Comparison of ENCODE assay signal across 8 cellular contexts in genomic region chr10:96129387-96130325, GRCh38. TPM values are rescaled to one million over a fixed set of nuclear protein-coding genes. Genes with fewer than 3 reads are reported as not detected.
A peak's percentile ranks its signal among the peaks of the same experiment; 100 is the strongest.
DNase-seq lines count a peak whose midpoint lies in the region; ATAC-seq and TF ChIP-seq lines count a peak whose summit lies in the region.

A gene with protein sequence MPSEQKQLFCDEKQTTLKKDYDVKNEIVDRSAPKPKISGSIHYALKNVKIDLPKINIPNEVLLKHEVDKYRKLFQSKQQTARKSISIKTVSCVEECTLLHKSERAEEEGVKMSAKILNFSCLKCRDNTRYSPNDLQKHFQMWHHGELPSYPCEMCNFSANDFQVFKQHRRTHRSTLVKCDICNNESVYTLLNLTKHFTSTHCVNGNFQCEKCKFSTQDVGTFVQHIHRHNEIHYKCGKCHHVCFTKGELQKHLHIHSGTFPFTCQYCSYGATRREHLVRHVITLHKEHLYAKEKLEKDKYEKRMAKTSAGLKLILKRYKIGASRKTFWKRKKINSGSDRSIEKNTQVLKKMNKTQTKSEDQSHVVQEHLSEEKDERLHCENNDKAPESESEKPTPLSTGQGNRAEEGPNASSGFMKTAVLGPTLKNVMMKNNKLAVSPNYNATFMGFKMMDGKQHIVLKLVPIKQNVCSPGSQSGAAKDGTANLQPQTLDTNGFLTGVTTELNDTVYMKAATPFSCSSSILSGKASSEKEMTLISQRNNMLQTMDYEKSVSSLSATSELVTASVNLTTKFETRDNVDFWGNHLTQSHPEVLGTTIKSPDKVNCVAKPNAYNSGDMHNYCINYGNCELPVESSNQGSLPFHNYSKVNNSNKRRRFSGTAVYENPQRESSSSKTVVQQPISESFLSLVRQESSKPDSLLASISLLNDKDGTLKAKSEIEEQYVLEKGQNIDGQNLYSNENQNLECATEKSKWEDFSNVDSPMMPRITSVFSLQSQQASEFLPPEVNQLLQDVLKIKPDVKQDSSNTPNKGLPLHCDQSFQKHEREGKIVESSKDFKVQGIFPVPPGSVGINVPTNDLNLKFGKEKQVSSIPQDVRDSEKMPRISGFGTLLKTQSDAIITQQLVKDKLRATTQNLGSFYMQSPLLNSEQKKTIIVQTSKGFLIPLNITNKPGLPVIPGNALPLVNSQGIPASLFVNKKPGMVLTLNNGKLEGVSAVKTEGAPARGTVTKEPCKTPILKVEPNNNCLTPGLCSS (N-terminal part only) (plus strand): TSS chr10:96130297. CDS start chr10:96156323, 26,026 bp downstream.

- intact Hi-C loops in left lung (cut with DNase I), result loop anchor here in 1 of 2 donors (5.0 kb wide), 1 partner anchor 37 kb away; no protein-coding TSS in a partner anchor

- H3K4me2 ChIP-seq in BLaER1 treated with 17β-estradiol and CSF1 and Interleukin-3, amounts not matched to agents 10 nM and 100 nM, result peak within 1 kb of the TSS; percentile 38 to 65 (median 55)

- H3K4me1 ChIP-seq in BLaER1 treated with 17β-estradiol and CSF1 and Interleukin-3, amounts not matched to agents 10 nM and 100 nM, result peaks cover 1 to 13% (median 7%) of the 10 kb centered on the region in 10 experiments; a peak in 14 of 20 replicates
- H3K4me1 ChIP-seq in left lung, result peaks cover 7 to 9% of the 10 kb centered on the region in 2 donors

- no peaks in the 10 kb centered on the region for H4K20me1 ChIP-seq in BLaER1 treated with 17β-estradiol and CSF1 and Interleukin-3, amounts not matched to agents 10 nM and 100 nM

- no peak for TF ChIP-seq CTCF in left lung (IDR thresholded peaks at IDR 0.05)

- H3K9ac ChIP-seq in BLaER1 treated with 17β-estradiol and CSF1 and Interleukin-3, amounts not matched to agents 10 nM and 100 nM, result peak within 1 kb of the TSS; percentile 81 to 97 (median 90)

- H3K4me3 ChIP-seq in BLaER1 treated with 17β-estradiol and CSF1 and Interleukin-3, amounts not matched to agents 10 nM and 100 nM, result peak within 1 kb of the TSS; percentile 61 to 73 (median 65)
- peak within 1 kb of the TSS; percentile 63 to 78 for H3K4me3 ChIP-seq in left lung

- peak within 1 kb of the TSS; percentile 88 to 98 (median 95) for H3K27ac ChIP-seq in BLaER1 treated with 17β-estradiol and CSF1 and Interleukin-3, amounts not matched to agents 10 nM and 100 nM
- H3K27ac ChIP-seq in left lung, result peak within 1 kb of the TSS; percentile 93 to 99

- ATAC-seq in HG03457 (IDR thresholded peaks at IDR 0.05; ENCODE audit: unreplicated experiment), result peak; percentile 62
- ATAC-seq in left lung, result peak; percentile 98

- peaks cover 25 to 45% (median 33%) of the 10 kb centered on the region in 11 experiments for H3K27me3 ChIP-seq in BLaER1 treated with 17β-estradiol and CSF1 and Interleukin-3, amounts not matched to agents 10 nM and 100 nM
- peaks cover 26 to 43% of the 10 kb centered on the region in 2 donors for H3K27me3 ChIP-seq in left lung

- H3K36me3 ChIP-seq in BLaER1 treated with 17β-estradiol and CSF1 and Interleukin-3, amounts not matched to agents 10 nM and 100 nM, result peaks cover 4 to 19% (median 14%) of the 10 kb centered on the region in 11 experiments; a peak in 16 of 22 replicates
- H3K36me3 ChIP-seq in left lung, result peaks cover 0 to 21% of the 10 kb centered on the region in 2 donors

- DNase-seq in GM19240 (ENCODE audit: insufficient read length, low spot score) (peak; percentile 45), NCI-H524 treated with DMSO at 0.1 percent for 48 hours (lab: John Stamatoyannopoulos, UW) (peak; percentile 43), dedifferentiated amniotic fluid mesenchymal stem cell (ENCODE audit: extremely low spot score) (peak; percentile 91), left lung (peak; percentile 93 to 95)
- DNase-seq in activated CD4-positive, alpha-beta T cell treated with anti-CD3 and anti-CD28 coated beads, Interleukin-2, amount 50 U/mL, for 1 hour, result peak; percentile 85
- peak; percentile 84 for DNase-seq in stimulated activated CD4-positive, alpha-beta T cell treated with anti-CD3 and anti-CD28 coated beads, Interleukin-2, amount 100 ng/mL, for 4 hours (ENCODE audit: low read depth)

- peaks cover 21 to 28% (median 24%) of the 10 kb centered on the region in 11 experiments for H3K9me3 ChIP-seq in BLaER1 treated with 17β-estradiol and CSF1 and Interleukin-3, amounts not matched to agents 10 nM and 100 nM (replicated peaks in 1 of 11)
- no peaks in the 10 kb centered on the region for H3K9me3 ChIP-seq in left lung

RNA-seq across cellular contexts. Expression of the gene that starts here (rescaled TPM):
- total RNA-seq in left lung, result 10 to 100 TPM; 19.5 to 23.1 TPM

Comparison
In these comparisons a context has a peak if more than half of its experiments do, and no peak if none do; other contexts are left out.
1. Peak in every context shown above with its lines: DNase-seq, ATAC-seq, H3K4me3 ChIP-seq and H3K27ac ChIP-seq.
2. DNase-seq: peak in every context shown above with its lines; median percentile 94 in left lung; 91 in dedifferentiated amniotic fluid mesenchymal stem cell; 85 in activated CD4-positive, alpha-beta T cell treated with anti-CD3 and anti-CD28 coated beads, Interleukin-2, amount 50 U/mL, for 1 hour; 84 in stimulated activated CD4-positive, alpha-beta T cell treated with anti-CD3 and anti-CD28 coated beads, Interleukin-2, amount 100 ng/mL, for 4 hours; 45 in GM19240; 43 in NCI-H524 treated with DMSO at 0.1 percent for 48 hours.